8 cellular contexts compared by ENCODE assay signal in genomic region chr2:45168731-45169338, GRCh38.
A peak's percentile ranks its signal among the peaks of the same experiment; 100 is the strongest.
DNase-seq lines count a peak whose midpoint lies in the region; ATAC-seq and FAIRE-seq lines count a peak whose summit lies in the region.

No MANE protein-coding gene starts in this region.

- H3K27me3 Mint-ChIP-seq in activated T-helper 17 cell treated with anti-CD3 and anti-CD28 coated beads, Interleukin-2, amount 50 U/mL, for 72 hours, result peaks cover 44% of the 10 kb centered on the region
- peaks cover 78% of the 10 kb centered on the region for H3K27me3 Mint-ChIP-seq in stimulated activated naive CD8-positive, alpha-beta T cell treated with anti-CD3 and anti-CD28 coated beads, Interleukin-15, amount 100 ng/mL, for 72 hours

- no CpG with 5 or more reads among the region's 70 CpGs for WGBS in iPS DF 6.9 (ENCODE audit: insufficient coverage, insufficient read length)
- 1 to 2% (median 2%) methylated on average over 63 to 70 of the region's 70 CpGs for WGBS in small intestine, 3 donors

- no peaks in the 10 kb centered on the region for H3K9me3 Mint-ChIP-seq in activated T-helper 17 cell treated with anti-CD3 and anti-CD28 coated beads, Interleukin-2, amount 50 U/mL, for 72 hours
- no peaks in the 10 kb centered on the region for H3K9me3 Mint-ChIP-seq in stimulated activated naive CD8-positive, alpha-beta T cell treated with anti-CD3 and anti-CD28 coated beads, Interleukin-15, amount 100 ng/mL, for 72 hours

- no peak overlapping the region for H3K27ac Mint-ChIP-seq in activated T-helper 17 cell treated with anti-CD3 and anti-CD28 coated beads, Interleukin-2, amount 50 U/mL, for 72 hours
- peak overlapping the region in 1 of 2 donors; percentile 50 for H3K27ac Mint-ChIP-seq in stimulated activated naive CD8-positive, alpha-beta T cell treated with anti-CD3 and anti-CD28 coated beads, Interleukin-15, amount 100 ng/mL, for 72 hours

- H3K36me3 Mint-ChIP-seq in activated T-helper 17 cell treated with anti-CD3 and anti-CD28 coated beads, Interleukin-2, amount 50 U/mL, for 72 hours (ENCODE audit: low read depth), result no peaks in the 10 kb centered on the region

- H3K4me3 Mint-ChIP-seq in activated T-helper 17 cell treated with anti-CD3 and anti-CD28 coated beads, Interleukin-2, amount 50 U/mL, for 72 hours, result peak overlapping the region; percentile 33
- peak overlapping the region; percentile 79 to 83 for H3K4me3 Mint-ChIP-seq in stimulated activated naive CD8-positive, alpha-beta T cell treated with anti-CD3 and anti-CD28 coated beads, Interleukin-15, amount 100 ng/mL, for 72 hours

- peak overlapping the region; percentile 48 for H3K4me3 ChIP-seq in Jurkat, Clone E6-1 (ENCODE audit: low read length)
- H3K4me3 ChIP-seq in iPS DF 6.9 (ENCODE audit: low read length) (peak overlapping the region; percentile 58; the same call in 1 of the 2 replicates), small intestine (ENCODE audit: low read depth in 1 of 2, low read length in 2 of 2) (peak overlapping the region in 1 of 2 donors; percentile 41)

- in situ Hi-C loops in Caki2 (cut with HindIII; ENCODE audit: low pct_unique_long_range_greater_than_20kb, low sequenced_read_pairs), result no loop called here

- no peaks in the 10 kb centered on the region for H3K9me3 ChIP-seq in iPS DF 6.9 (ENCODE audit: control insufficient read depth, insufficient read depth, low read length)
- H3K9me3 ChIP-seq in small intestine (ENCODE audit: control insufficient read depth, low read depth), result no peaks in the 10 kb centered on the region

- DNase-seq in Caki2 (ENCODE audit: low read depth) (peak; percentile 73), iPS DF 6.9 (ENCODE audit: low read depth, low spot score) (no peak), small intestine (no peak), Kasumi-1 (lab: John Stamatoyannopoulos, UW) (no peak), GF-D8 (lab: John Stamatoyannopoulos, UW) (no peak)
- DNase-seq in Jurkat, Clone E6-1 (ENCODE audit: low read depth, low spot score), result no peak
- peak in 1 of 2 donors; percentile 8 for DNase-seq in stimulated activated naive CD8-positive, alpha-beta T cell treated with anti-CD3 and anti-CD28 coated beads, Interleukin-15, amount 100 ng/mL, for 72 hours

- no peak for FAIRE-seq in small intestine (lab: Jason Lieb, UNC)

- no peaks in the 10 kb centered on the region for H3K4me1 Mint-ChIP-seq in activated T-helper 17 cell treated with anti-CD3 and anti-CD28 coated beads, Interleukin-2, amount 50 U/mL, for 72 hours
- H3K4me1 Mint-ChIP-seq in stimulated activated naive CD8-positive, alpha-beta T cell treated with anti-CD3 and anti-CD28 coated beads, Interleukin-15, amount 100 ng/mL, for 72 hours, result peaks cover 6% of the 10 kb centered on the region

- ATAC-seq in activated T-helper 17 cell treated with anti-CD3 and anti-CD28 coated beads, Interleukin-2, amount 50 U/mL, for 72 hours (replicated peaks), result no peak
- peak; percentile 69 for ATAC-seq in stimulated activated naive CD8-positive, alpha-beta T cell treated with anti-CD3 and anti-CD28 coated beads, Interleukin-15, amount 100 ng/mL, for 72 hours

- H3K36me3 ChIP-seq in iPS DF 6.9 (ENCODE audit: control insufficient read depth, insufficient read depth, low read length), result no peaks in the 10 kb centered on the region
- no peaks in the 10 kb centered on the region for H3K36me3 ChIP-seq in small intestine (ENCODE audit: control insufficient read depth in 2 of 2, insufficient read depth in 2 of 2, low read length in 2 of 2)

- H3K27me3 ChIP-seq in iPS DF 6.9 (ENCODE audit: control insufficient read depth, insufficient read depth, low read length) (peaks cover 18% of the 10 kb centered on the region), small intestine (ENCODE audit: control insufficient read depth in 2 of 2, insufficient read depth in 2 of 2, low read length in 2 of 2) (peaks cover 10 to 34% of the 10 kb centered on the region in 2 donors)

- H3K4me1 ChIP-seq in iPS DF 6.9 (ENCODE audit: control insufficient read depth, insufficient read depth, low read length), result 0 out of 2 replicates have a peak, but pooled peaks cover 1% of the 10 kb centered on the region
- H3K4me1 ChIP-seq in small intestine (ENCODE audit: control insufficient read depth in 2 of 2, insufficient read depth in 1 of 2, low read depth in 1 of 2, low read length in 1 of 2), result no peaks in the 10 kb centered on the region

- H3K27ac ChIP-seq in iPS DF 6.9 (ENCODE audit: low read length) (no peak overlapping the region), small intestine (ENCODE audit: low read depth in 1 of 2, low read length in 1 of 2) (no peak overlapping the region)
